ENCODE assay signal across 8 cellular contexts in the genomic region with DNA sequence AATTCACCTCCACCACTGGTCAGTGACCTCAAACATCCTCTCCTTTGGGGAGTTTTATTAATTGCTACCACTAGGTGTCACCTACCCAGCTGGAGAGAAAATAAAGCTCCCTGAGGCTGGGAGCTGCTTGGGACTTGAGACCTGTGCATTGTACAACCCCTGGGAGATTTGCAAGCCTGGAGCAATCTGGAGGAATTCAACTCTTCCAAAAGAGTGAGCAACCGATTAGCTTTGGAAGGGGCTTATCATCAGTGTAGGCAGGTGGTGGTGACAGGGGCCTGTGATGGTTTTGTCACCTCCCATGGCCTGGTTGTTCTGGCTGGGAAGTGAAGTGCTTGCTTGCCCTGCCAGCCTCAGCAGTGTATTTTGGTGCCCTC. TPM values are rescaled to one million over a fixed set of nuclear protein-coding genes. Genes with fewer than 3 reads are reported as not detected.
A peak's percentile ranks its signal among the peaks of the same experiment; 100 is the strongest.
DNase-seq lines count a peak whose midpoint lies in the region; ATAC-seq, FAIRE-seq and TF ChIP-seq lines count a peak whose summit lies in the region.

No MANE protein-coding gene starts in this region.

- in situ Hi-C loops in brain microvascular endothelial cell (cut with HindIII; ENCODE audit: low pct_ligation_motif_present, low sequenced_read_pairs), result no loop called here

- H3K27me3 ChIP-seq in brain microvascular endothelial cell (replicated peaks), result no peaks in the 10 kb centered on the region

- no peaks in the 10 kb centered on the region for H3K36me3 ChIP-seq in brain microvascular endothelial cell (replicated peaks)

- H3K4me3 ChIP-seq in AG09309 (ENCODE audit: control insufficient read depth, low read depth, low read length) (no peak overlapping the region), brain microvascular endothelial cell (ENCODE audit: low read depth, low read length) (no peak overlapping the region)

- no peak for TF ChIP-seq POLR2A in GM12892 (IDR thresholded peaks at IDR 0.05; ENCODE audit: low read depth, low read length)

- intact Hi-C loops in left colon (cut with DNase I, micrococcal nuclease), result no loop called here

- DNase-seq in AG09309 (ENCODE audit: low read depth) (no peak), GM12892 (ENCODE audit: insufficient read length) (peak; percentile 25), NCI-H146 treated with DMSO at 0.1 percent for 48 hours (lab: John Stamatoyannopoulos, UW; ENCODE audit: unreplicated experiment) (peak; percentile 33), brain microvascular endothelial cell (peak; percentile 35), left colon (no peak), activated gamma-delta T cell treated with Interleukin-2 at 50 U/mL for 16 hours (no peak)
- DNase-seq in activated T-cell treated with anti-CD3 and anti-CD28 coated beads, Interleukin-2, amount 50 U/mL, for 1 hour, result no peak

- peak; percentile 5 for FAIRE-seq in GM12892 (lab: Jason Lieb, UNC)

- ATAC-seq in HG02610 (IDR thresholded peaks at IDR 0.05; ENCODE audit: unreplicated experiment) (peak; percentile 88), left colon (peak; percentile 66)

- peak; percentile 63 for TF ChIP-seq CTCF in AG09309 (IDR thresholded peaks at IDR 0.05; ENCODE audit: control insufficient read depth, insufficient read depth, low read depth, low read length, missing control alignments)
- TF ChIP-seq CTCF in brain microvascular endothelial cell (IDR thresholded peaks at IDR 0.05; ENCODE audit: low read depth, low read length, missing control alignments), result peak; percentile 70

- no peak overlapping the region for H3K27ac ChIP-seq in brain microvascular endothelial cell

RNA-seq across cellular contexts. Expression of a gene that starts 30.2 kb away (rescaled TPM):
- 1.2 TPM for polyA plus RNA-seq in GM12892 (2012; ENCODE audit: missing spikeins)
- 10 to 100 TPM; 10.3 to 13.7 TPM for total RNA-seq in left colon

Comparison
In these comparisons a context has a peak if more than half of its experiments do, and no peak if none do; other contexts are left out.
1. DNase-seq: peak in GM12892 (single experiment), NCI-H146 treated with DMSO at 0.1 percent for 48 hours (single experiment) and brain microvascular endothelial cell (single experiment); none in AG09309 (single experiment), left colon (0 of 2), activated T-cell treated with anti-CD3 and anti-CD28 coated beads, Interleukin-2, amount 50 U/mL, for 1 hour (single experiment) and activated gamma-delta T cell treated with Interleukin-2 at 50 U/mL for 16 hours (single experiment).